ENCODE assay signal across 1 cellular context in the genomic region with DNA sequence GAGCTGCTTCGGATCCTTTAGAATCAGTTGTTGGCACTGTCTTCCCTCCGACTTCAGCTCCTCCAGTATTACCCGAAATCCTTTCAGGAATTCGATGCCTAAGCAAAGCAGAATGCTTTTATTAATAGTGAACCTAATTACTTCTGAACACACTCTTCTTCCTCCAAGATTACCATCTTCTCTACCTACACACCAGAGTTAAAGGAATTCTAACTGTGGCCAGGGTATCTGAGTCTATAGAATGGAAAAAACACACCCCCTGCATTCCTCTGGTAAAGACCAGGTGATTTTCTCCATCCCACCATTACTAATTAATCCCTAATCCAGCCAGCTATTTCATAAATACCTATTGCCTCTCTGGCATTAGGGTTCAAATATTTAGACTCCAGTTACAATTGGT.
TF ChIP-seq lines count a peak whose summit lies in the region.

No MANE protein-coding gene starts in this region.

TF ChIP-seq in GM23338, 12 proteins besides CTCF, POLR2A, EP300 and RAD21 (continued from another document):
- TF ChIP-seq, protein P1, sequence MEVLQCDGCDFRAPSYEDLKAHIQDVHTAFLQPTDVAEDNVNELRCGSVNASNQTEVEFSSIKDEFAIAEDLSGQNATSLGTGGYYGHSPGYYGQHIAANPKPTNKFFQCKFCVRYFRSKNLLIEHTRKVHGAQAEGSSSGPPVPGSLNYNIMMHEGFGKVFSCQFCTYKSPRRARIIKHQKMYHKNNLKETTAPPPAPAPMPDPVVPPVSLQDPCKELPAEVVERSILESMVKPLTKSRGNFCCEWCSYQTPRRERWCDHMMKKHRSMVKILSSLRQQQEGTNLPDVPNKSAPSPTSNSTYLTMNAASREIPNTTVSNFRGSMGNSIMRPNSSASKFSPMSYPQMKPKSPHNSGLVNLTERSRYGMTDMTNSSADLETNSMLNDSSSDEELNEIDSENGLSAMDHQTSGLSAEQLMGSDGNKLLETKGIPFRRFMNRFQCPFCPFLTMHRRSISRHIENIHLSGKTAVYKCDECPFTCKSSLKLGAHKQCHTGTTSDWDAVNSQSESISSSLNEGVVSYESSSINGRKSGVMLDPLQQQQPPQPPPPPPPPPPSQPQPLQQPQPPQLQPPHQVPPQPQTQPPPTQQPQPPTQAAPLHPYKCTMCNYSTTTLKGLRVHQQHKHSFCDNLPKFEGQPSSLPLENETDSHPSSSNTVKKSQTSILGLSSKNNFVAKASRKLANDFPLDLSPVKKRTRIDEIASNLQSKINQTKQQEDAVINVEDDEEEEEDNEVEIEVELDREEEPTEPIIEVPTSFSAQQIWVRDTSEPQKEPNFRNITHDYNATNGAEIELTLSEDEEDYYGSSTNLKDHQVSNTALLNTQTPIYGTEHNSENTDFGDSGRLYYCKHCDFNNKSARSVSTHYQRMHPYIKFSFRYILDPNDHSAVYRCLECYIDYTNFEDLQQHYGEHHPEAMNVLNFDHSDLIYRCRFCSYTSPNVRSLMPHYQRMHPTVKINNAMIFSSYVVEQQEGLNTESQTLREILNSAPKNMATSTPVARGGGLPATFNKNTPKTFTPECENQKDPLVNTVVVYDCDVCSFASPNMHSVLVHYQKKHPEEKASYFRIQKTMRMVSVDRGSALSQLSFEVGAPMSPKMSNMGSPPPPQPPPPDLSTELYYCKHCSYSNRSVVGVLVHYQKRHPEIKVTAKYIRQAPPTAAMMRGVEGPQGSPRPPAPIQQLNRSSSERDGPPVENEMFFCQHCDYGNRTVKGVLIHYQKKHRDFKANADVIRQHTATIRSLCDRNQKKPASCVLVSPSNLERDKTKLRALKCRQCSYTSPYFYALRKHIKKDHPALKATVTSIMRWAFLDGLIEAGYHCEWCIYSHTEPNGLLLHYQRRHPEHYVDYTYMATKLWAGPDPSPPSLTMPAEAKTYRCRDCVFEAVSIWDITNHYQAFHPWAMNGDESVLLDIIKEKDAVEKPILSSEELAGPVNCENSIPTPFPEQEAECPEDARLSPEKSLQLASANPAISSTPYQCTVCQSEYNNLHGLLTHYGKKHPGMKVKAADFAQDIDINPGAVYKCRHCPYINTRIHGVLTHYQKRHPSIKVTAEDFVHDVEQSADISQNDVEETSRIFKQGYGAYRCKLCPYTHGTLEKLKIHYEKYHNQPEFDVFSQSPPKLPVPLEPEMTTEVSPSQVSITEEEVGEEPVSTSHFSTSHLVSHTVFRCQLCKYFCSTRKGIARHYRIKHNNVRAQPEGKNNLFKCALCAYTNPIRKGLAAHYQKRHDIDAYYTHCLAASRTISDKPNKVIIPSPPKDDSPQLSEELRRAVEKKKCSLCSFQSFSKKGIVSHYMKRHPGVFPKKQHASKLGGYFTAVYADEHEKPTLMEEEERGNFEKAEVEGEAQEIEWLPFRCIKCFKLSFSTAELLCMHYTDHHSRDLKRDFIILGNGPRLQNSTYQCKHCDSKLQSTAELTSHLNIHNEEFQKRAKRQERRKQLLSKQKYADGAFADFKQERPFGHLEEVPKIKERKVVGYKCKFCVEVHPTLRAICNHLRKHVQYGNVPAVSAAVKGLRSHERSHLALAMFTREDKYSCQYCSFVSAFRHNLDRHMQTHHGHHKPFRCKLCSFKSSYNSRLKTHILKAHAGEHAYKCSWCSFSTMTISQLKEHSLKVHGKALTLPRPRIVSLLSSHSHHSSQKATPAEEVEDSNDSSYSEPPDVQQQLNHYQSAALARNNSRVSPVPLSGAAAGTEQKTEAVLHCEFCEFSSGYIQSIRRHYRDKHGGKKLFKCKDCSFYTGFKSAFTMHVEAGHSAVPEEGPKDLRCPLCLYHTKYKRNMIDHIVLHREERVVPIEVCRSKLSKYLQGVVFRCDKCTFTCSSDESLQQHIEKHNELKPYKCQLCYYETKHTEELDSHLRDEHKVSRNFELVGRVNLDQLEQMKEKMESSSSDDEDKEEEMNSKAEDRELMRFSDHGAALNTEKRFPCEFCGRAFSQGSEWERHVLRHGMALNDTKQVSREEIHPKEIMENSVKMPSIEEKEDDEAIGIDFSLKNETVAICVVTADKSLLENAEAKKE (CRISPR knock-in tag; IDR thresholded peaks at IDR 0.05) = no peak
- TF ChIP-seq, protein P2, sequence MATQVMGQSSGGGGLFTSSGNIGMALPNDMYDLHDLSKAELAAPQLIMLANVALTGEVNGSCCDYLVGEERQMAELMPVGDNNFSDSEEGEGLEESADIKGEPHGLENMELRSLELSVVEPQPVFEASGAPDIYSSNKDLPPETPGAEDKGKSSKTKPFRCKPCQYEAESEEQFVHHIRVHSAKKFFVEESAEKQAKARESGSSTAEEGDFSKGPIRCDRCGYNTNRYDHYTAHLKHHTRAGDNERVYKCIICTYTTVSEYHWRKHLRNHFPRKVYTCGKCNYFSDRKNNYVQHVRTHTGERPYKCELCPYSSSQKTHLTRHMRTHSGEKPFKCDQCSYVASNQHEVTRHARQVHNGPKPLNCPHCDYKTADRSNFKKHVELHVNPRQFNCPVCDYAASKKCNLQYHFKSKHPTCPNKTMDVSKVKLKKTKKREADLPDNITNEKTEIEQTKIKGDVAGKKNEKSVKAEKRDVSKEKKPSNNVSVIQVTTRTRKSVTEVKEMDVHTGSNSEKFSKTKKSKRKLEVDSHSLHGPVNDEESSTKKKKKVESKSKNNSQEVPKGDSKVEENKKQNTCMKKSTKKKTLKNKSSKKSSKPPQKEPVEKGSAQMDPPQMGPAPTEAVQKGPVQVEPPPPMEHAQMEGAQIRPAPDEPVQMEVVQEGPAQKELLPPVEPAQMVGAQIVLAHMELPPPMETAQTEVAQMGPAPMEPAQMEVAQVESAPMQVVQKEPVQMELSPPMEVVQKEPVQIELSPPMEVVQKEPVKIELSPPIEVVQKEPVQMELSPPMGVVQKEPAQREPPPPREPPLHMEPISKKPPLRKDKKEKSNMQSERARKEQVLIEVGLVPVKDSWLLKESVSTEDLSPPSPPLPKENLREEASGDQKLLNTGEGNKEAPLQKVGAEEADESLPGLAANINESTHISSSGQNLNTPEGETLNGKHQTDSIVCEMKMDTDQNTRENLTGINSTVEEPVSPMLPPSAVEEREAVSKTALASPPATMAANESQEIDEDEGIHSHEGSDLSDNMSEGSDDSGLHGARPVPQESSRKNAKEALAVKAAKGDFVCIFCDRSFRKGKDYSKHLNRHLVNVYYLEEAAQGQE (IDR thresholded peaks at IDR 0.05; ENCODE audit: unreplicated experiment) = no peak
- no peak for TF ChIP-seq NANOG (IDR thresholded peaks at IDR 0.05; ENCODE audit: borderline replicate concordance)
- TF ChIP-seq ZNF114 (CRISPR knock-in tag; IDR thresholded peaks at IDR 0.05) = no peak
- no peak for TF ChIP-seq ZNF331 (CRISPR knock-in tag; IDR thresholded peaks at IDR 0.05; ENCODE audit: low read depth)
- no peak for TF ChIP-seq EZH2 (IDR thresholded peaks at IDR 0.05; ENCODE audit: low read depth, unreplicated experiment)
- no peak for TF ChIP-seq CREB1 (CRISPR knock-in tag; IDR thresholded peaks at IDR 0.05; ENCODE audit: low read depth)
- TF ChIP-seq STAT1 (IDR thresholded peaks at IDR 0.05; ENCODE audit: unreplicated experiment) = no peak
- no peak for TF ChIP-seq JUNB (IDR thresholded peaks at IDR 0.05; ENCODE audit: unreplicated experiment)
- TF ChIP-seq POLR2AphosphoS5 (IDR thresholded peaks at IDR 0.05; ENCODE audit: low read depth) = no peak
